Comparison of ENCODE assay signal across 19 cellular contexts in genomic region chr11:130907229-130907628, GRCh38. TPM values are rescaled to one million over a fixed set of nuclear protein-coding genes. Genes with fewer than 3 reads are reported as not detected.
A peak's percentile ranks its signal among the peaks of the same experiment; 100 is the strongest.
DNase-seq lines count a peak whose midpoint lies in the region; ATAC-seq and TF ChIP-seq lines count a peak whose summit lies in the region.
"Had no signal": no experiment of that assay in that cellular context is flagged by ENCODE, and none has a peak within 500 bp of the region (broad histone marks: within the 10 kb centered on the region; RNA-seq: fewer than 3 reads in every experiment).

No MANE protein-coding gene starts in this region.

- ATAC-seq in left cardiac atrium: no peak
- ATAC-seq: HCT116 had no signal

- H3K27me3 ChIP-seq in left ventricle myocardium inferior (ENCODE audit: low read depth) (no peaks in the 10 kb centered on the region), ascending aorta (no peaks in the 10 kb centered on the region)

- intact Hi-C loops in left ventricle myocardium inferior (cut with micrococcal nuclease) (no loop called here), left cardiac atrium (cut with DNase I) (no loop called here), ascending aorta (cut with DNase I) (no loop called here)

- no peak overlapping the region for H3K4me3 ChIP-seq in left ventricle myocardium inferior
- no peak overlapping the region for H3K4me3 ChIP-seq in ascending aorta

- no peaks in the 10 kb centered on the region for H3K9me3 ChIP-seq in left ventricle myocardium inferior (replicated peaks)
- H3K9me3 ChIP-seq in ascending aorta: no peaks in the 10 kb centered on the region

- H3K4me1 ChIP-seq in left ventricle myocardium inferior (peaks cover 29% of the 10 kb centered on the region), ascending aorta (peaks cover 2 to 16% of the 10 kb centered on the region in 2 donors)

- H3K27ac ChIP-seq in left ventricle myocardium inferior (replicated peaks) (peak overlapping the region; percentile 31), ascending aorta (peak overlapping the region; percentile 70 to 75)
- H3K27ac ChIP-seq: RWPE1 had no signal

- H3K4me3 Mint-ChIP-seq in progenitor cell of endocrine pancreas (ENCODE audit: low read depth): no peak overlapping the region
- H3K4me3 Mint-ChIP-seq: CD4-positive, CD25-positive, alpha-beta regulatory T cell had no signal

- TF ChIP-seq CTCF in left ventricle myocardium inferior (IDR thresholded peaks at IDR 0.05; ENCODE audit: borderline replicate concordance): no peak
- TF ChIP-seq CTCF in ascending aorta (IDR thresholded peaks at IDR 0.05): no peak
- TF ChIP-seq CTCF in progenitor cell of endocrine pancreas (IDR thresholded peaks at IDR 0.05; ENCODE audit: unreplicated experiment): no peak

- DNase-seq in left ventricle myocardium inferior (no peak), left cardiac atrium (no peak), ascending aorta (ENCODE audit: low spot score in 2 of 2) (no peak), progenitor cell of endocrine pancreas (ENCODE audit: low spot score, unreplicated experiment) (no peak), NCI-H2081 treated with DMSO at 0.1 percent for 48 hours (lab: John Stamatoyannopoulos, UW) (no peak), NCI-H1105 treated with DMSO at 0.1 percent for 48 hours (lab: John Stamatoyannopoulos, UW) (no peak)
- DNase-seq in stimulated activated CD4-positive, alpha-beta T cell treated with anti-CD3 and anti-CD28 coated beads, Interleukin-2, amount 100 ng/mL, for 48 hours: no peak
- DNase-seq: CD4-positive, CD25-positive, alpha-beta regulatory T cell; NCI-H1048; NCI-H1417 treated with DMSO at 0.1 percent for 48 hours; NCI-H1694 treated with DMSO at 0.1 percent for 48 hours; NCI-H2081; NCI-H2171; NCI-H226; NCI-H510A; NCI-H69; SHP77 treated with DMSO at 0.1 percent for 48 hours had no signal

- H3K27me3 Mint-ChIP-seq in progenitor cell of endocrine pancreas: no peaks in the 10 kb centered on the region
- H3K27me3 Mint-ChIP-seq: CD4-positive, CD25-positive, alpha-beta regulatory T cell had no signal

- H3K27ac Mint-ChIP-seq in progenitor cell of endocrine pancreas: peak overlapping the region; percentile 60
- H3K27ac Mint-ChIP-seq: CD4-positive, CD25-positive, alpha-beta regulatory T cell had no signal

- H3K36me3 ChIP-seq in left ventricle myocardium inferior (peaks cover 88% of the 10 kb centered on the region), ascending aorta (peaks cover 60 to 91% of the 10 kb centered on the region in 2 donors)

- H3K4me1 Mint-ChIP-seq in progenitor cell of endocrine pancreas (ENCODE audit: low read depth): peaks cover under 1% of the 10 kb centered on the region

- no peaks in the 10 kb centered on the region for H3K9me3 Mint-ChIP-seq in progenitor cell of endocrine pancreas (ENCODE audit: low read depth)

- peaks cover 17% of the 10 kb centered on the region for H3K36me3 Mint-ChIP-seq in progenitor cell of endocrine pancreas (ENCODE audit: insufficient read depth)

RNA-seq across cellular contexts. Expression of gene SNX19, which starts 9.1 kb away (rescaled TPM):
- total RNA-seq in left ventricle myocardium inferior: 56.0 TPM
- total RNA-seq in left cardiac atrium: 10 to 100 TPM; 46.8 to 47.7 TPM
- 137 TPM for total RNA-seq in ascending aorta
- total RNA-seq in progenitor cell of endocrine pancreas: 55.8 and 56.3 TPM in 2 replicates
